In genomic region chr7:140327261-140327661, GRCh38 we compare ENCODE assay signal across 23 cellular contexts.
DNase-seq lines count a peak whose midpoint lies in the region; ATAC-seq, FAIRE-seq and TF ChIP-seq lines count a peak whose summit lies in the region.
"Had no signal": no experiment of that assay in that cellular context is flagged by ENCODE, and none has a peak within 500 bp of the region (broad histone marks: within the 10 kb centered on the region; RNA-seq: fewer than 3 reads in every experiment).

No MANE protein-coding gene starts in this region.

- CTCF ChIA-PET in HepG2 (lab: Yijun Ruan, JAX; ENCODE audit: low intra/inter-chr PET ratio, low total read pairs), result interaction anchor here (2.0 kb wide), 1 partner anchor 152 kb away, joined by 29 read pairs; no protein-coding TSS in a partner anchor

- no peaks in the 10 kb centered on the region for H3K79me2 ChIP-seq in HepG2 (ENCODE audit: insufficient read depth, low read length)

- H3K27me3 ChIP-seq in HepG2 (ENCODE audit: control insufficient read depth in 1 of 2, insufficient read depth in 2 of 2, low read length in 2 of 2) (no peaks in the 10 kb centered on the region), right lobe of liver (no peaks in the 10 kb centered on the region), small intestine (ENCODE audit: control insufficient read depth in 2 of 2, insufficient read depth in 2 of 2, low read length in 2 of 2) (no peaks in the 10 kb centered on the region)
- H3K27me3 ChIP-seq: MG63 had no signal

- no peak overlapping the region for H3K27ac ChIP-seq in HepG2 (ENCODE audit: extremely low read length, insufficient read depth, low read length)
- no peak overlapping the region for H3K27ac ChIP-seq in right lobe of liver
- H3K27ac ChIP-seq in small intestine (ENCODE audit: low read depth in 1 of 2, low read length in 1 of 2), result no peak overlapping the region
- H3K27ac ChIP-seq: C4-2B had no signal

- peaks cover 27% of the 10 kb centered on the region for H3K4me1 ChIP-seq in HepG2 (ENCODE audit: insufficient read depth, low read length)
- H3K4me1 ChIP-seq in right lobe of liver, result peaks cover 0 to 5% (median 0%) of the 10 kb centered on the region in 4 donors
- no peaks in the 10 kb centered on the region for H3K4me1 ChIP-seq in small intestine (ENCODE audit: control insufficient read depth in 2 of 2, insufficient read depth in 1 of 2, low read depth in 1 of 2, low read length in 1 of 2)

- no peak overlapping the region for H2AFZ ChIP-seq in HepG2 (ENCODE audit: low read length)

- H4K20me1 ChIP-seq in HepG2 (ENCODE audit: insufficient read depth, low read length), result no peaks in the 10 kb centered on the region

- in situ Hi-C loops in HepG2 (cut with HindIII; ENCODE audit: extremely low pct_ligation_motif_present, low pct_unique_long_range_greater_than_20kb), result loop anchor here (10.0 to 25.0 kb wide), 2 partner anchors 162 to 240 kb away; no protein-coding TSS in a partner anchor

- TF ChIP-seq CTCF in HepG2 (CRISPR knock-in tag; IDR thresholded peaks at IDR 0.05) (no peak), right lobe of liver (IDR thresholded peaks at IDR 0.05) (no peak)

- H3K4me3 ChIP-seq in HepG2 (replicated peaks in 1 of 3; ENCODE audit: insufficient read depth in 1 of 3, low read depth in 2 of 3, low read length in 3 of 3) (no peak overlapping the region), right lobe of liver (no peak overlapping the region), small intestine (ENCODE audit: low read depth in 1 of 2, low read length in 2 of 2) (no peak overlapping the region)
- H3K4me3 ChIP-seq: MG63 had no signal

- TF ChIP-seq EP300 in HepG2 (IDR thresholded peaks at IDR 0.05; ENCODE audit: low read depth in 2 of 2, low read length in 2 of 2) (no peak), HepG2 (CRISPR knock-in tag; IDR thresholded peaks at IDR 0.05; ENCODE audit: borderline replicate concordance) (no peak)

- H3K9ac ChIP-seq in HepG2 (ENCODE audit: insufficient read depth, low read depth, low read length), result no peak overlapping the region

- POLR2A ChIA-PET in HepG2 (lab: Yijun Ruan, JAX), result no interaction called here

- peak overlapping the region; percentile 91 for H3K4me2 ChIP-seq in HepG2 (ENCODE audit: low read depth, low read length)

- H3K9me3 ChIP-seq in HepG2 (ENCODE audit: low read length) (no peaks in the 10 kb centered on the region), right lobe of liver (no peaks in the 10 kb centered on the region), small intestine (ENCODE audit: control insufficient read depth, low read depth) (no peaks in the 10 kb centered on the region)
- H3K9me3 ChIP-seq: MG63 had no signal

- intact Hi-C loops in HepG2 (cut with micrococcal nuclease; ENCODE audit: unreplicated experiment) (loop anchor here (2.0 to 5.0 kb wide), 2 partner anchors 94 to 320 kb away; no protein-coding TSS in a partner anchor), right lobe of liver (cut with DNase I) (no loop called here), left colon (cut with DNase I, micrococcal nuclease) (loop anchor here in 1 of 2 donors (5.0 kb wide), 1 partner anchor 155 kb away; no protein-coding TSS in a partner anchor)

- DNase-seq in HepG2 (ENCODE audit: low spot score) (no peak), right lobe of liver (no peak), left colon (peak; percentile 64 to 81), small intestine (peak; percentile 84), NCI-H510A treated with DMSO at 0.1 percent for 48 hours (lab: John Stamatoyannopoulos, UW) (no peak), NCI-H226 (no peak)
- DNase-seq: CD8-positive, alpha-beta memory T cell; GDM1; GOT3; HCEC 1CT; Kasumi-1; MG63; NCI-H1694 treated with DMSO at 0.1 percent for 48 hours; NCI-H2081 treated with DMSO at 0.1 percent for 48 hours; NCI-H2171 treated with DMSO at 0.1 percent for 48 hours; NCI-H446; NCI-H526 treated with DMSO at 0.1 percent for 48 hours; NK-92 treated with Interleukin-12 subunit alpha and Interleukin-12 subunit beta, amount 100 ng/mL, for 24 hours; SIG-M5 had no signal

- no peaks in the 10 kb centered on the region for H3K36me3 ChIP-seq in HepG2 (replicated peaks in 1 of 2; ENCODE audit: control insufficient read depth in 1 of 2, insufficient read depth in 2 of 2, low read length in 2 of 2)
- H3K36me3 ChIP-seq in right lobe of liver, result no peaks in the 10 kb centered on the region
- H3K36me3 ChIP-seq in small intestine (ENCODE audit: control insufficient read depth in 2 of 2, insufficient read depth in 2 of 2, low read length in 2 of 2), result no peaks in the 10 kb centered on the region
- H3K36me3 ChIP-seq: MG63 had no signal

- FAIRE-seq in HepG2 (lab: Jason Lieb, UNC) (no peak), small intestine (lab: Jason Lieb, UNC) (no peak)
- FAIRE-seq: A204.1, GM18507 had no signal

- no TSS peak for BruUV-seq in HepG2 (replicated peaks; lab: Mats Ljungman, UMichigan)

- WGBS in HepG2 (ENCODE audit: low lambda C conversion rate), result 70% methylated on average over 7 of the region's 7 CpGs
- WGBS in right lobe of liver (ENCODE audit: insufficient coverage, low coverage, low lambda C conversion rate, missing lambda C conversion rate), result 76% methylated on average over 6 of the region's 7 CpGs
- 33 to 70% (median 36%) methylated on average over 7 of the region's 7 CpGs for WGBS in small intestine, 3 donors

- no peak for TF ChIP-seq RAD21 in HepG2 (CRISPR knock-in tag; IDR thresholded peaks at IDR 0.05)

- ATAC-seq in HepG2, result no peak
- no peak for ATAC-seq in right lobe of liver
- peak; percentile 82 for ATAC-seq in left colon
- ATAC-seq in HG02840 (IDR thresholded peaks at IDR 0.05; ENCODE audit: low FRiP score, unreplicated experiment), result no peak

- TF ChIP-seq POLR2A in HepG2 (IDR thresholded peaks at IDR 0.05; ENCODE audit: insufficient read depth in 1 of 2, low read depth in 2 of 2, low read length in 2 of 2) (no peak), right lobe of liver (IDR thresholded peaks at IDR 0.05) (no peak)

TF ChIP-seq in HepG2, 621 proteins besides CTCF, POLR2A, EP300 and RAD21 (continues in another document):
- TF ChIP-seq ZNF282 (IDR thresholded peaks at IDR 0.05; ENCODE audit: partially characterized antibody) (no peak), ZNF841 (CRISPR knock-in tag; IDR thresholded peaks at IDR 0.05; ENCODE audit: borderline replicate concordance) (no peak), YY1 (IDR thresholded peaks at IDR 0.05; ENCODE audit: insufficient read depth, insufficient replicate concordance, low read depth, low read length) (no peak), DRAP1 (CRISPR knock-in tag; IDR thresholded peaks at IDR 0.05) (no peak), ZNF205 (CRISPR knock-in tag; IDR thresholded peaks at IDR 0.05) (no peak), ZBED4 (CRISPR knock-in tag; IDR thresholded peaks at IDR 0.05; ENCODE audit: borderline replicate concordance) (no peak), THAP9 (CRISPR knock-in tag; IDR thresholded peaks at IDR 0.05; ENCODE audit: borderline replicate concordance) (no peak), YEATS2 (CRISPR knock-in tag; IDR thresholded peaks at IDR 0.05; ENCODE audit: borderline replicate concordance) (no peak), SP1 (IDR thresholded peaks at IDR 0.05) (no peak), SP1 (CRISPR knock-in tag; IDR thresholded peaks at IDR 0.05) (no peak)

Comparison
In these comparisons a context has a peak if more than half of its experiments do, and no peak if none do; other contexts are left out.
1. DNase-seq: peak in left colon (2 of 2) and small intestine (single experiment); none in HepG2 (single experiment), right lobe of liver (0 of 3), NCI-H510A treated with DMSO at 0.1 percent for 48 hours (single experiment) and NCI-H226 (single experiment).